Comparison of ENCODE assay signal across 18 cellular contexts in genomic region chr10:110944997-110945396, GRCh38. TPM values are rescaled to one million over a fixed set of nuclear protein-coding genes. Genes with fewer than 3 reads are reported as not detected.
DNase-seq lines count a peak whose midpoint lies in the region; ATAC-seq, FAIRE-seq and TF ChIP-seq lines count a peak whose summit lies in the region.
"Had no signal": no experiment of that assay in that cellular context is flagged by ENCODE, and none has a peak within 500 bp of the region (broad histone marks: within the 10 kb centered on the region; RNA-seq: fewer than 3 reads in every experiment).

No MANE protein-coding gene starts in this region.

- no peaks in the 10 kb centered on the region for H3K9me1 ChIP-seq in endothelial cell of umbilical vein (replicated peaks; ENCODE audit: control insufficient read depth, extremely low read depth, insufficient read depth, low read length)

- no peak overlapping the region for H2AFZ ChIP-seq in endothelial cell of umbilical vein (ENCODE audit: low read depth, low read length)

- DNase-seq in natural killer cell treated with Interleukin-12 subunit alpha and Interleukin-12 subunit beta and Interleukin-15 and Interleukin-18, amount 100 ng/mL, for 72 hours (ENCODE audit: low spot score) = no peak
- DNase-seq in natural killer cell (no peak), endothelial cell of umbilical vein (ENCODE audit: low read depth, low spot score) (peak; percentile 16), kidney tubule cell (ENCODE audit: low spot score) (peak; percentile 6), D721Med (ENCODE audit: insufficient read length, low spot score) (no peak)
- no peak for DNase-seq in stimulated activated CD4-positive, alpha-beta T cell treated with anti-CD3 and anti-CD28 coated beads, Interleukin-4, amount 100 ng/mL, for 4 hours
- no peak for DNase-seq in stimulated activated CD4-positive, alpha-beta T cell treated with anti-CD3 and anti-CD28 coated beads, Interleukin-4, amount 100 ng/mL, for 1 hour
- DNase-seq: activated CD4-positive, CD25-positive, alpha-beta regulatory T cell treated with anti-CD3 and anti-CD28 coated beads, Interleukin-2, amount 50 U/mL, for 72 hours; activated naive CD4-positive, alpha-beta T cell; effector memory CD8-positive, alpha-beta T cell; Kasumi-1; NCI-H2029; NCI-H748 treated with DMSO at 0.1 percent for 48 hours; RPMI8226; thyroid gland had no signal

- FAIRE-seq in endothelial cell of umbilical vein (lab: Jason Lieb, UNC) = no peak
- FAIRE-seq in D721Med (lab: Jason Lieb, UNC) = no peak

- H3K36me3 Mint-ChIP-seq in natural killer cell treated with Interleukin-12 subunit alpha and Interleukin-12 subunit beta and Interleukin-15 and Interleukin-18, amount 100 ng/mL, for 72 hours = peaks cover 23% of the 10 kb centered on the region
- peaks cover 7% of the 10 kb centered on the region for H3K36me3 Mint-ChIP-seq in natural killer cell

- H3K79me2 ChIP-seq in endothelial cell of umbilical vein (ENCODE audit: control insufficient read depth, insufficient read depth, low read length) = peaks cover 61% of the 10 kb centered on the region

- dilution Hi-C loops in endothelial cell of umbilical vein (cut with MboI; ENCODE audit: extremely low pct_ligation_motif_present, low sequenced_read_pairs) = no loop called here

- no TSS peak for BruUV-seq in endothelial cell of umbilical vein (replicated peaks; lab: Mats Ljungman, UMichigan)

- H3K4me3 ChIP-seq in endothelial cell of umbilical vein (replicated peaks in 1 of 3; ENCODE audit: insufficient read depth in 1 of 3, low read depth in 1 of 3, low read length in 3 of 3) = no peak overlapping the region
- H3K4me3 ChIP-seq: breast epithelium, prostate gland, thyroid gland had no signal

- POLR2A ChIA-PET in endothelial cell of umbilical vein (lab: Charles Lee) = no interaction called here

- H3K4me3 Mint-ChIP-seq in natural killer cell treated with Interleukin-12 subunit alpha and Interleukin-12 subunit beta and Interleukin-15 and Interleukin-18, amount 100 ng/mL, for 72 hours = peak overlapping the region; percentile 58
- H3K4me3 Mint-ChIP-seq in natural killer cell = no peak overlapping the region
- H3K4me3 Mint-ChIP-seq: effector memory CD8-positive, alpha-beta T cell had no signal

- H3K4me1 ChIP-seq in endothelial cell of umbilical vein (ENCODE audit: control insufficient read depth, extremely low read depth, insufficient read depth, low read length) = no peaks in the 10 kb centered on the region
- H3K4me1 ChIP-seq: breast epithelium, prostate gland had no signal

- H3K27me3 ChIP-seq in endothelial cell of umbilical vein (ENCODE audit: control insufficient read depth in 2 of 2, insufficient read depth in 2 of 2, low read length in 2 of 2) = no peaks in the 10 kb centered on the region
- H3K27me3 ChIP-seq: breast epithelium, thyroid gland had no signal

- H3K4me1 Mint-ChIP-seq in natural killer cell treated with Interleukin-12 subunit alpha and Interleukin-12 subunit beta and Interleukin-15 and Interleukin-18, amount 100 ng/mL, for 72 hours (ENCODE audit: low read depth in 2 of 2) = peaks cover 48 to 77% of the 10 kb centered on the region in 2 donors
- H3K4me1 Mint-ChIP-seq in natural killer cell = peaks cover 62 to 79% of the 10 kb centered on the region in 2 donors

- no peaks in the 10 kb centered on the region for H3K27me3 Mint-ChIP-seq in natural killer cell treated with Interleukin-12 subunit alpha and Interleukin-12 subunit beta and Interleukin-15 and Interleukin-18, amount 100 ng/mL, for 72 hours
- H3K27me3 Mint-ChIP-seq in natural killer cell (ENCODE audit: low read depth in 2 of 2) = no peaks in the 10 kb centered on the region
- H3K27me3 Mint-ChIP-seq: effector memory CD8-positive, alpha-beta T cell had no signal

- TF ChIP-seq CTCF in natural killer cell (IDR thresholded peaks at IDR 0.05) = no peak
- no peak for TF ChIP-seq CTCF in endothelial cell of umbilical vein (IDR thresholded peaks at IDR 0.05; ENCODE audit: extremely low read depth in 1 of 2, insufficient read depth in 1 of 2, low read depth in 1 of 2, low read length in 2 of 2)
- no peak for TF ChIP-seq CTCF in D721Med (IDR thresholded peaks at IDR 0.05; ENCODE audit: insufficient read depth, missing control alignments)

- CTCF ChIA-PET in endothelial cell of umbilical vein (lab: Charles Lee) = interaction anchor here (1.1 to 2.3 kb wide), 2 partner anchors 9 to 11 kb away, joined by 4 to 5 read pairs; no protein-coding TSS in a partner anchor

- intact Hi-C loops in natural killer cell (cut with micrococcal nuclease) (no loop called here), endothelial cell of umbilical vein (cut with micrococcal nuclease) (no loop called here)

- H3K4me2 ChIP-seq in endothelial cell of umbilical vein (ENCODE audit: insufficient read depth, low read length) = no peak overlapping the region

- no peaks in the 10 kb centered on the region for H3K36me3 ChIP-seq in endothelial cell of umbilical vein (ENCODE audit: control insufficient read depth in 2 of 2, extremely low read depth in 1 of 2, insufficient read depth in 2 of 2, low read length in 2 of 2)
- H3K36me3 ChIP-seq: breast epithelium, prostate gland, thyroid gland had no signal

- no peak for TF ChIP-seq POLR2A in endothelial cell of umbilical vein (IDR thresholded peaks at IDR 0.05; ENCODE audit: low read depth, low read length)

- no peaks in the 10 kb centered on the region for H3K9me3 ChIP-seq in endothelial cell of umbilical vein (replicated peaks; ENCODE audit: control insufficient read depth, insufficient read depth, low read length)
- H3K9me3 ChIP-seq: breast epithelium, prostate gland, thyroid gland had no signal

- H3K27ac Mint-ChIP-seq in natural killer cell treated with Interleukin-12 subunit alpha and Interleukin-12 subunit beta and Interleukin-15 and Interleukin-18, amount 100 ng/mL, for 72 hours = peak overlapping the region in 1 of 2 donors; percentile 8
- H3K27ac Mint-ChIP-seq in natural killer cell = no peak overlapping the region
- H3K27ac Mint-ChIP-seq: effector memory CD8-positive, alpha-beta T cell had no signal

- no peak overlapping the region for H3K9ac ChIP-seq in endothelial cell of umbilical vein (replicated peaks; ENCODE audit: extremely low read depth, insufficient read depth, low read length)

- peaks cover 9% of the 10 kb centered on the region for H4K20me1 ChIP-seq in endothelial cell of umbilical vein (replicated peaks; ENCODE audit: control insufficient read depth, extremely low read depth, insufficient read depth, low read length)

- no peak for ATAC-seq in natural killer cell treated with Interleukin-12 subunit alpha and Interleukin-12 subunit beta and Interleukin-15 and Interleukin-18, amount 100 ng/mL, for 72 hours
- no peak for ATAC-seq in natural killer cell
- ATAC-seq in HG02981 (IDR thresholded peaks at IDR 0.05; ENCODE audit: unreplicated experiment) = no peak
- ATAC-seq: effector memory CD8-positive, alpha-beta T cell had no signal

- H3K27ac ChIP-seq in endothelial cell of umbilical vein (ENCODE audit: insufficient read depth, low read depth, low read length) = no peak overlapping the region
- H3K27ac ChIP-seq: prostate gland, thyroid gland had no signal

- H3K9me3 Mint-ChIP-seq in natural killer cell treated with Interleukin-12 subunit alpha and Interleukin-12 subunit beta and Interleukin-15 and Interleukin-18, amount 100 ng/mL, for 72 hours = peaks cover 2% of the 10 kb centered on the region
- H3K9me3 Mint-ChIP-seq in natural killer cell = peaks cover 0 to 4% of the 10 kb centered on the region in 2 donors

TF ChIP-seq in endothelial cell of umbilical vein, 7 proteins besides CTCF, POLR2A, EP300 and RAD21:
- TF ChIP-seq POLR2AphosphoS5 (IDR thresholded peaks at IDR 0.05; ENCODE audit: insufficient read depth, low read depth, low read length) (no peak), EZH2 (IDR thresholded peaks at IDR 0.05; ENCODE audit: borderline replicate concordance, low read depth, low read length, severe bottlenecking) (no peak), MYC (IDR thresholded peaks at IDR 0.05; ENCODE audit: low read depth, low read length) (no peak), FOS (IDR thresholded peaks at IDR 0.05; ENCODE audit: borderline replicate concordance, insufficient read depth, low read length) (no peak), GATA2 (IDR thresholded peaks at IDR 0.05; ENCODE audit: insufficient read depth, insufficient read length, low read depth, low read length) (no peak), MAX (IDR thresholded peaks at IDR 0.05; ENCODE audit: insufficient read depth, insufficient read length) (no peak), JUN (IDR thresholded peaks at IDR 0.05; ENCODE audit: borderline replicate concordance, insufficient read depth, insufficient read length, low read depth) (no peak)

RNA-seq across cellular contexts. Expression of gene SHOC2, which starts 25.6 kb away (rescaled TPM):
- 10 to 100 TPM; 56.4 to 76.5 TPM for total RNA-seq in natural killer cell treated with Interleukin-12 subunit alpha and Interleukin-12 subunit beta and Interleukin-15 and Interleukin-18, amount 100 ng/mL, for 72 hours
- 10 to 100 TPM; 81.8 to 87.6 (median 85.7) TPM for total RNA-seq in natural killer cell
- 37.1 and 39.1 TPM in 2 replicates for total RNA-seq in endothelial cell of umbilical vein
- 9.2 and 13.0 TPM in 2 replicates for polyA plus RNA-seq in endothelial cell of umbilical vein
- 13.3 and 14.6 TPM in 2 replicates for polyA plus RNA-seq in endothelial cell of umbilical vein (2011; cell fraction: cytosol; rRNA removed)
- 15.6 and 16.1 TPM in 2 replicates for polyA plus RNA-seq in endothelial cell of umbilical vein (2011; cell fraction: nucleus; rRNA removed)
- polyA plus RNA-seq in endothelial cell of umbilical vein (2012) = 25.1 and 30.8 TPM in 2 replicates
- polyA minus RNA-seq in endothelial cell of umbilical vein = 23.6 and 25.7 TPM in 2 replicates
- 19.7 TPM for polyA minus RNA-seq in endothelial cell of umbilical vein (2011; cell fraction: cytosol; rRNA and poly(A)+ RNA removed)
- 51.7 and 64.2 TPM in 2 replicates for polyA minus RNA-seq in endothelial cell of umbilical vein (2011; cell fraction: nucleus; rRNA and poly(A)+ RNA removed)

RNA-seq across cellular contexts. Expression of gene BBIP1, which starts 26.0 kb away (rescaled TPM):
- total RNA-seq in natural killer cell treated with Interleukin-12 subunit alpha and Interleukin-12 subunit beta and Interleukin-15 and Interleukin-18, amount 100 ng/mL, for 72 hours = 10 to 100 TPM; 29.0 to 33.2 TPM
- total RNA-seq in natural killer cell (10 to 100 TPM; 27.2 to 58.6 (median 27.7) TPM), endothelial cell of umbilical vein (32.8 and 34.9 TPM in 2 replicates)
- 9.9 and 10.0 TPM in 2 replicates for polyA plus RNA-seq in endothelial cell of umbilical vein
- 18.5 and 19.2 TPM in 2 replicates for polyA plus RNA-seq in endothelial cell of umbilical vein (2011; cell fraction: cytosol; rRNA removed)
- 21.9 TPM in 2 replicates for polyA plus RNA-seq in endothelial cell of umbilical vein (2011; cell fraction: nucleus; rRNA removed)
- 34.6 and 39.2 TPM in 2 replicates for polyA plus RNA-seq in endothelial cell of umbilical vein (2012)
- 4.7 and 12.0 TPM in 2 replicates for polyA minus RNA-seq in endothelial cell of umbilical vein
- polyA minus RNA-seq in endothelial cell of umbilical vein (2011; cell fraction: cytosol; rRNA and poly(A)+ RNA removed) = 6.3 TPM
- 27.5 and 36.5 TPM in 2 replicates for polyA minus RNA-seq in endothelial cell of umbilical vein (2011; cell fraction: nucleus; rRNA and poly(A)+ RNA removed)

Comparison
In these comparisons a context has a peak if more than half of its experiments do, and no peak if none do; other contexts are left out.
1. DNase-seq: peak in endothelial cell of umbilical vein (single experiment) and kidney tubule cell (single experiment); none in natural killer cell treated with Interleukin-12 subunit alpha and Interleukin-12 subunit beta and Interleukin-15 and Interleukin-18, amount 100 ng/mL, for 72 hours (single experiment), natural killer cell (single experiment), stimulated activated CD4-positive, alpha-beta T cell treated with anti-CD3 and anti-CD28 coated beads, Interleukin-4, amount 100 ng/mL, for 4 hours (0 of 2), stimulated activated CD4-positive, alpha-beta T cell treated with anti-CD3 and anti-CD28 coated beads, Interleukin-4, amount 100 ng/mL, for 1 hour (single experiment) and D721Med (single experiment).